In genomic region chr3:50155891-50156290, GRCh38 we compare ENCODE assay signal across 10 cellular contexts. TPM values are rescaled to one million over a fixed set of nuclear protein-coding genes. Genes with fewer than 3 reads are reported as not detected.
DNase-seq lines count a peak whose midpoint lies in the region; ATAC-seq and TF ChIP-seq lines count a peak whose summit lies in the region.
"Had no signal": no experiment of that assay in that cellular context is flagged by ENCODE, and none has a peak within 500 bp of the region (broad histone marks: within the 10 kb centered on the region; RNA-seq: fewer than 3 reads in every experiment).

No MANE protein-coding gene starts in this region.

- TF ChIP-seq CTCF in ascending aorta (IDR thresholded peaks at IDR 0.05) (no peak), left lung (IDR thresholded peaks at IDR 0.05) (no peak), thoracic aorta (IDR thresholded peaks at IDR 0.05) (no peak)

- H3K9me3 Mint-ChIP-seq in activated CD4-positive, alpha-beta T cell treated with anti-CD3 and anti-CD28 coated beads for 36 hours (ENCODE audit: low read depth): no peaks in the 10 kb centered on the region

- H3K4me1 Mint-ChIP-seq in activated CD4-positive, alpha-beta T cell treated with anti-CD3 and anti-CD28 coated beads for 36 hours: peaks cover 8% of the 10 kb centered on the region

- no peak overlapping the region for H3K27ac Mint-ChIP-seq in activated CD4-positive, alpha-beta T cell treated with anti-CD3 and anti-CD28 coated beads for 36 hours

- POLR2A ChIA-PET in activated CD4-positive, alpha-beta T cell treated with anti-CD3 and anti-CD28 coated beads for 36 hours (lab: Charles Lee): no interaction called here

- no peaks in the 10 kb centered on the region for H3K27me3 ChIP-seq in ascending aorta
- peaks cover 8 to 47% of the 10 kb centered on the region in 2 donors for H3K27me3 ChIP-seq in left lung
- H3K27me3 ChIP-seq in thoracic aorta (replicated peaks; ENCODE audit: insufficient read depth): no peaks in the 10 kb centered on the region

- H3K27me3 Mint-ChIP-seq in activated CD4-positive, alpha-beta T cell treated with anti-CD3 and anti-CD28 coated beads for 36 hours: peaks cover 29% of the 10 kb centered on the region

- intact Hi-C loops in activated CD4-positive, alpha-beta T cell treated with anti-CD3 and anti-CD28 coated beads for 36 hours (cut with DNase I, micrococcal nuclease): loop anchor here (1.0 to 10.0 kb wide), 7 partner anchors 33 to 686 kb away; partner anchors contain the start of genes BSN (in 1 of the 2), DAG1 (in 1 of the 2), IFRD2 (in 1 of the 2) and RBM5 (in 1 of the 2)
- intact Hi-C loops in ascending aorta (cut with DNase I): loop anchor here (1.0 to 2.0 kb wide), 4 partner anchors 9 to 35 kb away; no protein-coding TSS in a partner anchor
- intact Hi-C loops in left lung (cut with DNase I): no loop called here

- no peaks in the 10 kb centered on the region for H3K36me3 ChIP-seq in ascending aorta
- H3K36me3 ChIP-seq in left lung: no peaks in the 10 kb centered on the region
- H3K36me3 ChIP-seq in thoracic aorta: no peaks in the 10 kb centered on the region

- H3K36me3 Mint-ChIP-seq in activated CD4-positive, alpha-beta T cell treated with anti-CD3 and anti-CD28 coated beads for 36 hours (ENCODE audit: low read depth): no peaks in the 10 kb centered on the region

- H3K4me1 ChIP-seq in ascending aorta (peaks cover 17 to 48% of the 10 kb centered on the region in 2 donors), left lung (peaks cover 15 to 50% of the 10 kb centered on the region in 2 donors), thoracic aorta (ENCODE audit: control insufficient read depth in 1 of 2, low read depth in 2 of 2) (peaks cover 12 to 74% of the 10 kb centered on the region in 2 donors)

- DNase-seq in activated CD4-positive, alpha-beta T cell treated with anti-CD3 and anti-CD28 coated beads for 36 hours: no peak
- DNase-seq in activated CD4-positive, alpha-beta T cell treated with anti-CD3 and anti-CD28 coated beads for 48 hours: no peak
- DNase-seq in ascending aorta (ENCODE audit: low spot score in 2 of 2): no peak
- no peak for DNase-seq in left lung
- no peak for DNase-seq in thoracic aorta (ENCODE audit: low spot score)
- DNase-seq in ecto neural progenitor cell (ENCODE audit: low spot score): no peak
- no peak for DNase-seq in NCI-H1105 (lab: John Stamatoyannopoulos, UW)

- H3K4me3 ChIP-seq in ascending aorta (peak overlapping the region; percentile 62 to 75), left lung (peak overlapping the region; percentile 40 to 50), thoracic aorta (peak overlapping the region; percentile 69)

- no peaks in the 10 kb centered on the region for H3K9me3 ChIP-seq in ascending aorta
- H3K9me3 ChIP-seq in left lung: no peaks in the 10 kb centered on the region
- H3K9me3 ChIP-seq in thoracic aorta: no peaks in the 10 kb centered on the region

- CTCF ChIA-PET in activated CD4-positive, alpha-beta T cell treated with anti-CD3 and anti-CD28 coated beads for 36 hours (lab: Charles Lee): no interaction called here

- peak overlapping the region; percentile 60 for H3K4me3 Mint-ChIP-seq in activated CD4-positive, alpha-beta T cell treated with anti-CD3 and anti-CD28 coated beads for 36 hours

- ATAC-seq in activated CD4-positive, alpha-beta T cell treated with anti-CD3 and anti-CD28 coated beads for 36 hours: no peak
- ATAC-seq in left lung: no peak
- no peak for ATAC-seq in thoracic aorta (ENCODE audit: insufficient number of reproducible peaks, low FRiP score, low read depth)
- no peak for ATAC-seq in GM18868 (IDR thresholded peaks at IDR 0.05; ENCODE audit: unreplicated experiment)

- peak overlapping the region in 1 of 2 donors; percentile 94 for H3K27ac ChIP-seq in ascending aorta
- peak overlapping the region; percentile 57 to 59 for H3K27ac ChIP-seq in left lung
- no peak overlapping the region for H3K27ac ChIP-seq in thoracic aorta

RNA-seq across cellular contexts. Expression of gene SEMA3F, which starts 0.8 kb away (rescaled TPM):
- total RNA-seq in activated CD4-positive, alpha-beta T cell treated with anti-CD3 and anti-CD28 coated beads for 36 hours: under 1 TPM; 0.25 to 0.46 TPM
- total RNA-seq in ascending aorta: 75.0 TPM
- total RNA-seq in left lung: 10 to 100 TPM; 26.0 to 56.2 TPM
- 10 to 100 TPM; 25.5 to 35.1 TPM for total RNA-seq in thoracic aorta

RNA-seq across cellular contexts. Expression of gene GNAT1, which starts 35.5 kb away (rescaled TPM):
- total RNA-seq in activated CD4-positive, alpha-beta T cell treated with anti-CD3 and anti-CD28 coated beads for 36 hours: under 1 TPM in 1 of 2 experiments, not detected in 1; 0.14 TPM
- total RNA-seq in ascending aorta: 4.7 TPM
- total RNA-seq in left lung: not detected
- total RNA-seq in thoracic aorta: under 1 TPM in 1 of 2 donors, not detected in 1; 0.54 TPM
- total RNA-seq: lung microvascular endothelial cell; T-helper 2 cell treated with Interferon-gamma antibody and Interleukin-4, amounts not matched to agents 100 ng/mL and 5 ng/mL, for 36 hours had no signal

RNA-seq across cellular contexts. Expression of gene SLC38A3, which starts 49.2 kb away (rescaled TPM):
- total RNA-seq in activated CD4-positive, alpha-beta T cell treated with anti-CD3 and anti-CD28 coated beads for 36 hours: under 1 TPM in 1 of 2 experiments, not detected in 1; 0.12 TPM
- total RNA-seq in ascending aorta: not detected
- under 1 TPM in 1 of 2 donors, not detected in 1; 0.23 TPM for total RNA-seq in left lung
- total RNA-seq in thoracic aorta: under 1 TPM in 1 of 2 donors, not detected in 1; 0.28 TPM
- total RNA-seq: lung microvascular endothelial cell; T-helper 2 cell treated with Interferon-gamma antibody and Interleukin-4, amounts not matched to agents 100 ng/mL and 5 ng/mL, for 36 hours had no signal

Comparison
In these comparisons a context has a peak if more than half of its experiments do, and no peak if none do; other contexts are left out.
1. H3K27ac ChIP-seq: peak in left lung (2 of 2); none in thoracic aorta (0 of 2).
2. RNA of gene SEMA3F, which starts 0.8 kb away (total RNA-seq): 75.0 TPM in ascending aorta (single experiment), 26.0 to 56.2 TPM in left lung and 25.5 to 35.1 TPM in thoracic aorta; 0.25 to 0.46 TPM in activated CD4-positive, alpha-beta T cell treated with anti-CD3 and anti-CD28 coated beads for 36 hours; every median in the first group is over 10 times any median in the second.
3. intact Hi-C loops: an anchor here in activated CD4-positive, alpha-beta T cell treated with anti-CD3 and anti-CD28 coated beads for 36 hours (1.0 to 10.0 kb wide) and ascending aorta (1.0 to 2.0 kb wide); none called in left lung.
4. Peak in every context shown above with its lines, with median percentiles within 50 percentile points of each other: H3K4me3 ChIP-seq.